In the genomic region with DNA sequence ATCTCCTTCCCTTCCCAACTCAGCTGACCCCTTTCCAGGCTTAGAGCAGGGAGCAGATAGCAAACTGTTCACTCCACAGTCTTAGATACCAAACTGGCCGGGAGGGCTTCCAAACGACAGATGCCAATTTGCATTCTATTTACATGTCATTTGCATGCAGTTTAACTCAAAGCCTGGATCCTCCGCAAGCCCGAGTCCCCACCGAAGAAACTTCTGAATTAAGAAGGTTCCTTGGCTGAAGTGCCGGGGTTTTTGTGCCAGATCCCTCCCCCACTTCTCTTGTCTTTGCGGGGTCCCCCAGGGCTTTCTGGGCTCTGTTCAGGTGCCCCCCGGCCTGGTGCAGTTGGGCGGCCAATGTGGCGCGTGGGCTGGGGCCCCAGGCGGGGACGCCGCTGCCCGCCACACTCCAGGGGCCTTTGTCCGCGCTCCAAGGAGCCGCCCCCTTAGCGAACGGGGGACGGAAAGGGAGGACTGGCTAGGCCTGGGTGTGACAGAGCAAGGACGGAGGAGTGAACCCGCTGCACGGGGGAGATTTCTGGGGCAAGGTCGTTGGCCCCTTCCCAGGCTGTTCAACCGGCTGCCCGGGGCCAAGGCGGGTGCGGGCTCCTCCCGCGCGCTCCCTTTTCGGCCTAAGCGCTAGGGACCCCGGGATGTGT, we compare ENCODE assay signal across 1 cellular context.
TF ChIP-seq lines count a peak whose summit lies in the region.

No MANE protein-coding gene starts in this region.

TF ChIP-seq in endothelial cell of umbilical vein, 7 proteins besides CTCF, POLR2A, EP300 and RAD21 (continued from another document):
- no peak for TF ChIP-seq POLR2AphosphoS5 (IDR thresholded peaks at IDR 0.05; ENCODE audit: insufficient read depth, low read depth, low read length)
